ENCODE assay signal across 24 cellular contexts in the genomic region with DNA sequence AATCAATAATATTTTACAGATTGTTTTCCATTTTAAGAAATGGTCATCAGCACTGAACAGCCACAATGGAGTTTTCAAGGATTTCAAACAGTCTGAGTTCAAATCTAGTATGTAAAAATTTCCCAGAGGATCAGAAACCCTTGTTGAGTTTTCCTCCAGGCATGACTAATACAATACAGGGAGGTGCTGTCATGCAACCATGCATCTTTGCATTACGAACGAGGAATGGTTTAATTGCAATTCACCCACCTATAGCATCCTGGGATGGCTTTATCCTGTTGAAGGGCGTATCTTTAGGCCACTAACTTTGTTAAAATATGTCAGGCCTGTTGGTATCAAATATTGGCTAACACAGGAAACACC.
DNase-seq lines count a peak whose midpoint lies in the region; ATAC-seq, FAIRE-seq and TF ChIP-seq lines count a peak whose summit lies in the region.
"Had no signal": no experiment of that assay in that cellular context is flagged by ENCODE, and none has a peak within 500 bp of the region (broad histone marks: within the 10 kb centered on the region; RNA-seq: fewer than 3 reads in every experiment).

No MANE protein-coding gene starts in this region.

- TF ChIP-seq CTCF in left ventricle myocardium inferior (IDR thresholded peaks at IDR 0.05; ENCODE audit: borderline replicate concordance) = no peak
- no peak for TF ChIP-seq CTCF in astrocyte (IDR thresholded peaks at IDR 0.05; ENCODE audit: insufficient read depth, low read depth, low read length)
- no peak for TF ChIP-seq CTCF in lower lobe of right lung (IDR thresholded peaks at IDR 0.05)
- TF ChIP-seq CTCF in type B pancreatic cell (conservative IDR thresholded peaks at IDR 0.05) = no peak

- H3K4me1 Mint-ChIP-seq in astrocyte (ENCODE audit: low read depth, unreplicated experiment) (peaks cover 46% of the 10 kb centered on the region), type B pancreatic cell (ENCODE audit: unreplicated experiment) (peaks cover 48% of the 10 kb centered on the region)

- H3K27ac ChIP-seq in left ventricle myocardium inferior (replicated peaks) (peak overlapping the region; percentile 72), astrocyte (ENCODE audit: low read depth, low read length) (no peak overlapping the region), lower lobe of right lung (peak overlapping the region; percentile 61)
- H3K27ac ChIP-seq: coronary artery, testis had no signal

- H3K9me3 Mint-ChIP-seq in astrocyte (ENCODE audit: unreplicated experiment) (peaks cover 2% of the 10 kb centered on the region), type B pancreatic cell (no peaks in the 10 kb centered on the region)
- H3K9me3 Mint-ChIP-seq: activated B cell treated with CpG ODN at 0.5 μM for 24 hours; activated naive CD8-positive, alpha-beta T cell treated with anti-CD3 and anti-CD28 coated beads, Interleukin-2, amount 50 U/mL, for 24 hours; brain; stimulated activated memory B cell treated with anti-CD40 and anti-IgM and Interleukin-4, amounts not matched to agents 10 μg/mL and 1 μg/mL and 100 μg/mL, for 72 hours had no signal

- H3K27me3 ChIP-seq in left ventricle myocardium inferior (ENCODE audit: low read depth) (no peaks in the 10 kb centered on the region), astrocyte (ENCODE audit: insufficient read depth, low read length) (no peaks in the 10 kb centered on the region), lower lobe of right lung (ENCODE audit: low read depth) (no peaks in the 10 kb centered on the region)
- H3K27me3 ChIP-seq: testis had no signal

- no peak overlapping the region for H2AFZ ChIP-seq in astrocyte (ENCODE audit: low read depth, low read length)

- H3K27ac Mint-ChIP-seq in astrocyte (ENCODE audit: unreplicated experiment) (peak overlapping the region; percentile 2), type B pancreatic cell (no peak overlapping the region)
- H3K27ac Mint-ChIP-seq: activated B cell treated with CpG ODN at 0.5 μM for 24 hours; activated naive CD8-positive, alpha-beta T cell treated with anti-CD3 and anti-CD28 coated beads, Interleukin-2, amount 50 U/mL, for 24 hours; brain; stimulated activated memory B cell treated with anti-CD40 and anti-IgM and Interleukin-4, amounts not matched to agents 10 μg/mL and 1 μg/mL and 100 μg/mL, for 72 hours had no signal

- H3K9me3 ChIP-seq in left ventricle myocardium inferior (replicated peaks) (no peaks in the 10 kb centered on the region), astrocyte (ENCODE audit: insufficient read depth, low read depth, low read length) (no peaks in the 10 kb centered on the region), lower lobe of right lung (no peaks in the 10 kb centered on the region)
- H3K9me3 ChIP-seq: HAP-1, testis had no signal

- H3K79me2 ChIP-seq in astrocyte (ENCODE audit: insufficient read depth, low read length) = no peaks in the 10 kb centered on the region

- H3K9ac ChIP-seq in astrocyte (ENCODE audit: low read length) = no peak overlapping the region

- H3K4me3 ChIP-seq in left ventricle myocardium inferior = no peak overlapping the region
- H3K4me3 ChIP-seq in astrocyte (ENCODE audit: insufficient read depth, low read depth, low read length) = no peak overlapping the region
- no peak overlapping the region for H3K4me3 ChIP-seq in lower lobe of right lung
- H3K4me3 ChIP-seq: coronary artery, HAP-1, testis had no signal

- no peak overlapping the region for H3K4me2 ChIP-seq in astrocyte (ENCODE audit: low read length)

- H3K27me3 Mint-ChIP-seq in astrocyte (ENCODE audit: low read depth, unreplicated experiment) (no peaks in the 10 kb centered on the region), type B pancreatic cell (no peaks in the 10 kb centered on the region)
- H3K27me3 Mint-ChIP-seq: activated B cell treated with CpG ODN at 0.5 μM for 24 hours; activated naive CD8-positive, alpha-beta T cell treated with anti-CD3 and anti-CD28 coated beads, Interleukin-2, amount 50 U/mL, for 24 hours; progenitor cell of endocrine pancreas; stimulated activated memory B cell treated with anti-CD40 and anti-IgM and Interleukin-4, amounts not matched to agents 10 μg/mL and 1 μg/mL and 100 μg/mL, for 72 hours had no signal

- H4K20me1 ChIP-seq in astrocyte (ENCODE audit: insufficient read depth, low read length) = no peaks in the 10 kb centered on the region

- DNase-seq in left ventricle myocardium inferior (no peak), Right ventricle myocardium superior (no peak), astrocyte (ENCODE audit: low read depth) (no peak), lower lobe of right lung (no peak), cerebellar nuclear complex (lab: John Stamatoyannopoulos, UW) (no peak), type B pancreatic cell (ENCODE audit: extremely low spot score, unreplicated experiment) (no peak), DMS79 treated with DMSO at 0.1 percent for 48 hours (lab: John Stamatoyannopoulos, UW) (no peak)
- DNase-seq in stimulated activated CD4-positive, alpha-beta T cell treated with anti-CD3 and anti-CD28 coated beads, Interleukin-1b, Interleukin-23, amount 100 ng/mL, for 48 hours = no peak
- DNase-seq: activated B cell treated with CpG ODN at 0.5 μM for 24 hours; activated CD4-positive, alpha-beta T cell treated with anti-CD3 and anti-CD28 coated beads, Interleukin-2, amount 50 U/mL, for 48 hours; activated effector memory CD4-positive, alpha-beta T cell treated with anti-CD3 and anti-CD28 coated beads, Interleukin-2, amount 50 U/mL, for 16 hours; activated naive CD8-positive, alpha-beta T cell treated with anti-CD3 and anti-CD28 coated beads, Interleukin-2, amount 50 U/mL, for 24 hours; GDM1; MM.1S; NCI-H1436; T1000; testis had no signal

- intact Hi-C loops in left ventricle myocardium inferior (cut with micrococcal nuclease) = no loop called here
- intact Hi-C loops in Right ventricle myocardium superior (cut with DNase I) = no loop called here
- intact Hi-C loops in lower lobe of right lung (cut with DNase I) = no loop called here

- H3K36me3 Mint-ChIP-seq in astrocyte (ENCODE audit: low read depth, unreplicated experiment) (peaks cover 2% of the 10 kb centered on the region), type B pancreatic cell (no peaks in the 10 kb centered on the region)
- H3K36me3 Mint-ChIP-seq: brain; stimulated activated memory B cell treated with anti-CD40 and anti-IgM and Interleukin-4, amounts not matched to agents 10 μg/mL and 1 μg/mL and 100 μg/mL, for 72 hours had no signal

- ATAC-seq in Right ventricle myocardium superior (ENCODE audit: poor library complexity) = no peak
- peak in 1 of 2 donors; percentile 5 for ATAC-seq in lower lobe of right lung
- ATAC-seq: activated naive CD8-positive, alpha-beta T cell treated with anti-CD3 and anti-CD28 coated beads, Interleukin-2, amount 50 U/mL, for 24 hours; left lobe of liver; stimulated activated memory B cell treated with anti-CD40 and anti-IgM and Interleukin-4, amounts not matched to agents 10 μg/mL and 1 μg/mL and 100 μg/mL, for 72 hours had no signal

- FAIRE-seq in astrocyte (lab: Jason Lieb, UNC) = no peak
- FAIRE-seq: A204.1 had no signal

- peaks cover 55% of the 10 kb centered on the region for H3K4me1 ChIP-seq in left ventricle myocardium inferior
- peaks cover 8% of the 10 kb centered on the region for H3K4me1 ChIP-seq in astrocyte (ENCODE audit: insufficient read depth, low read length)
- peaks cover 14% of the 10 kb centered on the region for H3K4me1 ChIP-seq in lower lobe of right lung
- H3K4me1 ChIP-seq: testis had no signal

- no peaks in the 10 kb centered on the region for H3K36me3 ChIP-seq in left ventricle myocardium inferior
- no peaks in the 10 kb centered on the region for H3K36me3 ChIP-seq in astrocyte (ENCODE audit: insufficient read depth, low read length)
- no peaks in the 10 kb centered on the region for H3K36me3 ChIP-seq in lower lobe of right lung
- H3K36me3 ChIP-seq: HAP-1 had no signal

- H3K4me3 Mint-ChIP-seq in astrocyte (ENCODE audit: unreplicated experiment) = no peak overlapping the region
- no peak overlapping the region for H3K4me3 Mint-ChIP-seq in type B pancreatic cell
- H3K4me3 Mint-ChIP-seq: activated B cell treated with CpG ODN at 0.5 μM for 24 hours; activated naive CD8-positive, alpha-beta T cell treated with anti-CD3 and anti-CD28 coated beads, Interleukin-2, amount 50 U/mL, for 24 hours; brain; stimulated activated memory B cell treated with anti-CD40 and anti-IgM and Interleukin-4, amounts not matched to agents 10 μg/mL and 1 μg/mL and 100 μg/mL, for 72 hours had no signal
